Comparison of ENCODE assay signal across 8 cellular contexts in genomic region chr4:163681208-163681821, GRCh38.
A peak's percentile ranks its signal among the peaks of the same experiment; 100 is the strongest.
DNase-seq lines count a peak whose midpoint lies in the region; ATAC-seq and TF ChIP-seq lines count a peak whose summit lies in the region.

No MANE protein-coding gene starts in this region.

- DNase-seq in activated CD8-positive, alpha-beta memory T cell treated with anti-CD3 and anti-CD28 coated beads, Interleukin-2, amount 50 U/mL, for 1 hour (ENCODE audit: extremely low read depth): peak; percentile 20
- DNase-seq in activated CD8-positive, alpha-beta memory T cell treated with anti-CD3 and anti-CD28 coated beads, Interleukin-2, amount 50 U/mL, for 4 hours: no peak
- DNase-seq in SK-MEL-5 (ENCODE audit: low read depth, low spot score) (peak; percentile 73), fibroblast of villous mesenchyme (ENCODE audit: low read depth) (peak; percentile 22), sigmoid colon (no peak)
- DNase-seq in stimulated activated naive CD8-positive, alpha-beta T cell treated with anti-CD3 and anti-CD28 coated beads, Interleukin-15, Interleukin-2, amounts not matched to agents 100 U/mL and 50 U/mL, for 24 hours: no peak

- TF ChIP-seq POLR2A in sigmoid colon (IDR thresholded peaks at IDR 0.05): no peak

- H3K4me1 ChIP-seq in sigmoid colon: no peaks in the 10 kb centered on the region

- no peaks in the 10 kb centered on the region for H3K36me3 ChIP-seq in sigmoid colon

- in situ Hi-C loops in SK-MEL-5 (cut with HindIII; ENCODE audit: low pct_unique_long_range_greater_than_20kb, low sequenced_read_pairs): no loop called here

- 20 to 33% methylated on average over 2 of the region's 2 CpGs for WGBS in sigmoid colon, 2 donors

- TF ChIP-seq EP300 in sigmoid colon (IDR thresholded peaks at IDR 0.05): no peak

- peak; percentile 47 for TF ChIP-seq CTCF in fibroblast of villous mesenchyme (IDR thresholded peaks at IDR 0.05; ENCODE audit: insufficient read depth, low read depth, low read length)
- no peak for TF ChIP-seq CTCF in sigmoid colon (IDR thresholded peaks at IDR 0.05)

- ATAC-seq in GM19372 (IDR thresholded peaks at IDR 0.05; ENCODE audit: low read depth, unreplicated experiment): peak; percentile 87
- ATAC-seq in HG03378 (IDR thresholded peaks at IDR 0.05; ENCODE audit: unreplicated experiment): peak; percentile 82
- ATAC-seq in stimulated activated naive CD8-positive, alpha-beta T cell treated with anti-CD3 and anti-CD28 coated beads, Interleukin-15, Interleukin-2, amounts not matched to agents 100 U/mL and 50 U/mL, for 24 hours: peak; percentile 77

- no peaks in the 10 kb centered on the region for H3K27me3 ChIP-seq in sigmoid colon

- intact Hi-C loops in sigmoid colon (cut with DNase I): no loop called here

- no peak overlapping the region for H3K4me3 ChIP-seq in fibroblast of villous mesenchyme (ENCODE audit: low read depth, low read length)
- no peak overlapping the region for H3K4me3 ChIP-seq in sigmoid colon

- no peaks in the 10 kb centered on the region for H3K9me3 ChIP-seq in sigmoid colon

- no peak overlapping the region for H3K27ac ChIP-seq in sigmoid colon

Comparison
In these comparisons a context has a peak if more than half of its experiments do, and no peak if none do; other contexts are left out.
1. DNase-seq: peak in activated CD8-positive, alpha-beta memory T cell treated with anti-CD3 and anti-CD28 coated beads, Interleukin-2, amount 50 U/mL, for 1 hour (single experiment), SK-MEL-5 (single experiment) and fibroblast of villous mesenchyme (single experiment); none in activated CD8-positive, alpha-beta memory T cell treated with anti-CD3 and anti-CD28 coated beads, Interleukin-2, amount 50 U/mL, for 4 hours (single experiment), stimulated activated naive CD8-positive, alpha-beta T cell treated with anti-CD3 and anti-CD28 coated beads, Interleukin-15, Interleukin-2, amounts not matched to agents 100 U/mL and 50 U/mL, for 24 hours (single experiment) and sigmoid colon (single experiment).
2. Peak in every context shown above with its lines, with median percentiles within 50 percentile points of each other: ATAC-seq.